In the genomic region with DNA sequence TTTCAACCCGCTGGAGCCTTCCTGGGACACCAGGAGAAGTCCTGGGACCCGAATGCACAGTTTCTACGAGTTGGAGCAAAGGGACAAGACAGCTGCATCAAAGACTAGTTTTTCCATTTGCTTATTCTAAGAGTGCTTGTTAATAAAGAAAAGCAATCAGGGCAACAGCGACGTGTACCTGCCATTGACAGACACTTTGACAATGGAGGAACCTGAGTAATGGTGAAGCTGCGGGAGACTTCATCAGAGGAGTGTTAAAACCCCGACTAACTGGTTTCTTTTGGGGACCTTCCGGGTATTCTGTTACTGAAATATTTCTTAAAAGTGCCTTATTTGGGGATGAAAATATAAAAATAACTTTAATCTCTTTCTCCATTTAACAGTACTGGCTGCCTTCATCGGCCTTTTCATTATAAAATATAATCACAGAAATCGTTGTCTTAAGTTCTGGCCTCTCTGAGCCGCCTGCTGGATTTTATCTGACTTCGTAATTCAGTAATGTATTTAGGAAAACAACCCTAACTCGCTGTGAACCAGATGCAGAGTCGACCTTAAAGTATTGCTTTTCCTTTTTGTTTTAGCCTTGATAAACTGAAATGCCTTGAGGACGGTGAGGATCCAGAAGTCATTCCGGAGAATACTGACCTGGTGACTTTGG, we compare ENCODE assay signal across 8 cellular contexts. TPM values are rescaled to one million over a fixed set of nuclear protein-coding genes. Genes with fewer than 3 reads are reported as not detected.
A peak's percentile ranks its signal among the peaks of the same experiment; 100 is the strongest.
DNase-seq lines count a peak whose midpoint lies in the region; ATAC-seq, FAIRE-seq and TF ChIP-seq lines count a peak whose summit lies in the region.

No MANE protein-coding gene starts in this region.

- no peak for ATAC-seq in lung (ENCODE audit: insufficient read depth, low FRiP score)
- no peak for ATAC-seq in GM18907 (IDR thresholded peaks at IDR 0.05; ENCODE audit: unreplicated experiment)

- H3K4me3 ChIP-seq in bronchial epithelial cell (ENCODE audit: low read depth, low read length) (peak overlapping the region; percentile 81), lung (peak overlapping the region; percentile 76), vagina (peak overlapping the region; percentile 60 to 94)

- WGBS in lung, 2 donors, result 4 to 8% methylated on average over 16 of the region's 16 CpGs

- DNase-seq in activated CD4-positive, alpha-beta T cell treated with anti-CD3 and anti-CD28 coated beads for 48 hours, result peak; percentile 26
- DNase-seq in activated CD4-positive, alpha-beta T cell treated with anti-CD3 and anti-CD28 coated beads, Interleukin-2, amount 50 U/mL, for 1 hour, result no peak
- DNase-seq in NCI-H526 treated with DMSO at 0.1 percent for 48 hours (lab: John Stamatoyannopoulos, UW) (peak; percentile 69), bronchial epithelial cell (ENCODE audit: low read depth) (peak; percentile 44), lung (ENCODE audit: low spot score) (no peak), vagina (ENCODE audit: extremely low spot score in 2 of 2) (no peak), mesenteric fat pad (ENCODE audit: low spot score) (no peak)

- FAIRE-seq in bronchial epithelial cell (lab: Jason Lieb, UNC), result no peak

- peak overlapping the region; percentile 78 to 88 for H3K27ac ChIP-seq in lung (ENCODE audit: low read depth in 1 of 2, low read length in 1 of 2)
- H3K27ac ChIP-seq in vagina, result peak overlapping the region; percentile 91

- H3K9me3 ChIP-seq in lung (ENCODE audit: control insufficient read depth in 2 of 2, insufficient read depth in 1 of 2, low read length in 1 of 2), result no peaks in the 10 kb centered on the region
- no peaks in the 10 kb centered on the region for H3K9me3 ChIP-seq in vagina

- TF ChIP-seq CTCF in bronchial epithelial cell (IDR thresholded peaks at IDR 0.05; ENCODE audit: insufficient read depth, low read length, severe bottlenecking), result no peak
- no peak for TF ChIP-seq CTCF in lung (IDR thresholded peaks at IDR 0.05; ENCODE audit: control extremely low read depth, extremely low read depth)
- TF ChIP-seq CTCF in vagina (IDR thresholded peaks at IDR 0.05), result no peak

- H3K27me3 ChIP-seq in bronchial epithelial cell (ENCODE audit: control insufficient read depth, insufficient read depth, low read length) (no peaks in the 10 kb centered on the region), lung (ENCODE audit: control insufficient read depth, insufficient read depth) (no peaks in the 10 kb centered on the region), vagina (no peaks in the 10 kb centered on the region)

- H3K4me1 ChIP-seq in lung (ENCODE audit: control insufficient read depth in 2 of 2, insufficient read depth in 2 of 2, low read length in 2 of 2) (peaks cover 0 to 11% of the 10 kb centered on the region in 2 donors), vagina (peaks cover 49% of the 10 kb centered on the region)

- intact Hi-C loops in vagina (cut with DNase I), result loop anchor here (10.0 kb wide), 1 partner anchor 209 kb away; no protein-coding TSS in a partner anchor

- H3K36me3 ChIP-seq in bronchial epithelial cell (ENCODE audit: control insufficient read depth, insufficient read depth, low read length) (peaks cover 3% of the 10 kb centered on the region), lung (ENCODE audit: control insufficient read depth in 2 of 2, insufficient read depth in 2 of 2, low read length in 2 of 2) (peaks cover 0 to 8% of the 10 kb centered on the region in 2 donors), vagina (peaks cover 0 to 14% of the 10 kb centered on the region in 2 donors)

- no peak for TF ChIP-seq POLR2A in vagina (IDR thresholded peaks at IDR 0.05)

RNA-seq across cellular contexts. Expression of gene SNAPC3, which starts 0.8 kb away (rescaled TPM):
- total RNA-seq in bronchial epithelial cell, result 32.8 and 33.7 TPM in 2 replicates
- 10 to 100 TPM; 23.6 to 75.5 TPM for total RNA-seq in lung
- 10 to 100 TPM; 10.9 to 11.8 TPM for polyA plus RNA-seq in lung
- total RNA-seq in vagina, result 22.6 TPM
- 18.5 TPM for total RNA-seq in mesenteric fat pad

Comparison
In these comparisons a context has a peak if more than half of its experiments do, and no peak if none do; other contexts are left out.
1. DNase-seq: peak in activated CD4-positive, alpha-beta T cell treated with anti-CD3 and anti-CD28 coated beads for 48 hours (single experiment), NCI-H526 treated with DMSO at 0.1 percent for 48 hours (single experiment) and bronchial epithelial cell (single experiment); none in activated CD4-positive, alpha-beta T cell treated with anti-CD3 and anti-CD28 coated beads, Interleukin-2, amount 50 U/mL, for 1 hour (single experiment), lung (single experiment), vagina (0 of 2) and mesenteric fat pad (single experiment).
2. Peak in every context shown above with its lines, with median percentiles within 50 percentile points of each other: H3K4me3 ChIP-seq.